In genomic region chr6:160269122-160269521, GRCh38 we compare ENCODE assay signal across 39 cellular contexts. TPM values are rescaled to one million over a fixed set of nuclear protein-coding genes. Genes with fewer than 3 reads are reported as not detected.
"Had no signal": no experiment of that assay in that cellular context is flagged by ENCODE, and none has a peak within 500 bp of the region (broad histone marks: within the 10 kb centered on the region; RNA-seq: fewer than 3 reads in every experiment).

No MANE protein-coding gene starts in this region.

- H3K4me2 ChIP-seq: KMS-11 had no signal

- H3K27ac ChIP-seq: KMS-11 had no signal

- H3K4me3 ChIP-seq: MG63 had no signal

- H3K9ac ChIP-seq: KMS-11 had no signal

- H3K27me3 ChIP-seq: MG63 had no signal

- H3K36me3 ChIP-seq: MG63 had no signal

- DNase-seq: Karpas-422, Kasumi-1, MG63, MM.1S, MV-4-11, NCI-H1048, NCI-H1092, NCI-H1092 treated with DMSO at 0.1 percent for 48 hours, NCI-H1105, NCI-H1105 treated with DMSO at 0.1 percent for 48 hours, NCI-H1417, NCI-H1417 treated with DMSO at 0.1 percent for 48 hours, NCI-H1436, NCI-H1436 treated with DMSO at 0.1 percent for 48 hours, NCI-H146, NCI-H1694, NCI-H1694 treated with DMSO at 0.1 percent for 48 hours, NCI-H187, NCI-H187 treated with DMSO at 0.1 percent for 48 hours, NCI-H1930, NCI-H2029, NCI-H2029 treated with DMSO at 0.1 percent for 48 hours, NCI-H2081, NCI-H2081 treated with DMSO at 0.1 percent for 48 hours, NCI-H2107, NCI-H2171, NCI-H2171 treated with DMSO at 0.1 percent for 48 hours, NCI-H2227 treated with DMSO at 0.1 percent for 48 hours, NCI-H226, NCI-H345, NCI-H446, NCI-H446 treated with DMSO at 0.1 percent for 48 hours, NCI-H510A, NCI-H510A treated with DMSO at 0.1 percent for 48 hours had no signal

- H3K9me3 ChIP-seq: MG63 had no signal

RNA-seq across cellular contexts. Expression of gene SLC22A2, which starts 10.5 kb away (rescaled TPM):
- total RNA-seq: LHCN-M2, M059J, MCF 10A, NCI-H460 had no signal
